In genomic region chr12:23236056-23236455, GRCh38 we compare ENCODE assay signal across 16 cellular contexts.
DNase-seq lines count a peak whose midpoint lies in the region; ATAC-seq and TF ChIP-seq lines count a peak whose summit lies in the region.
"Had no signal": no experiment of that assay in that cellular context is flagged by ENCODE, and none has a peak within 500 bp of the region (broad histone marks: within the 10 kb centered on the region; RNA-seq: fewer than 3 reads in every experiment).

No MANE protein-coding gene starts in this region.

- H4K20me1 ChIP-seq in GM23338 (replicated peaks; ENCODE audit: insufficient read depth) (no peaks in the 10 kb centered on the region), hepatocyte (ENCODE audit: insufficient read depth, poor library complexity, severe bottlenecking) (no peaks in the 10 kb centered on the region)

- H3K4me2 ChIP-seq in GM23338 (peak overlapping the region; percentile 4; the same call in 1 of the 2 replicates), hepatocyte (peak overlapping the region; percentile 26)

- H3K4me1 ChIP-seq in GM23338 (ENCODE audit: insufficient read depth) (peaks cover 4% of the 10 kb centered on the region; the same call in 1 of the 2 replicates), hepatocyte (ENCODE audit: insufficient read depth) (peaks cover 6% of the 10 kb centered on the region)

- peaks cover 2% of the 10 kb centered on the region for H3K27me3 Mint-ChIP-seq in GM23338 (ENCODE audit: insufficient read depth, low read depth, poor library complexity)
- H3K27me3 Mint-ChIP-seq: CD4-positive, alpha-beta memory T cell had no signal

- H3K27ac Mint-ChIP-seq in GM23338: no peak overlapping the region
- H3K27ac Mint-ChIP-seq: CD4-positive, alpha-beta memory T cell had no signal

- TF ChIP-seq CTCF in GM23338 (conservative IDR thresholded peaks at IDR 0.05; ENCODE audit: low read depth in 2 of 2) (no peak), hepatocyte (IDR thresholded peaks at IDR 0.05; ENCODE audit: poor library complexity) (no peak)

- H3K4me3 ChIP-seq in GM23338 (no peak overlapping the region), hepatocyte (no peak overlapping the region)

- peaks cover 6% of the 10 kb centered on the region for H3K4me1 Mint-ChIP-seq in GM23338
- H3K4me1 Mint-ChIP-seq: CD4-positive, alpha-beta memory T cell had no signal

- 0 out of 2 replicates have a peak, but pooled peaks cover 4% of the 10 kb centered on the region for H3K9me2 ChIP-seq in GM23338 (ENCODE audit: insufficient read depth)
- H3K9me2 ChIP-seq in hepatocyte (replicated peaks; ENCODE audit: insufficient read depth): no peaks in the 10 kb centered on the region

- H3K36me3 ChIP-seq in GM23338 (ENCODE audit: insufficient read depth) (no peaks in the 10 kb centered on the region), hepatocyte (replicated peaks; ENCODE audit: insufficient read depth, low read depth) (no peaks in the 10 kb centered on the region)

- no peaks in the 10 kb centered on the region for H3K9me3 ChIP-seq in hepatocyte (ENCODE audit: low read depth)

- H3K79me2 ChIP-seq in GM23338 (replicated peaks; ENCODE audit: insufficient read depth) (no peaks in the 10 kb centered on the region), hepatocyte (no peaks in the 10 kb centered on the region)

- no peak overlapping the region for H3K4me3 Mint-ChIP-seq in GM23338
- H3K4me3 Mint-ChIP-seq: CD4-positive, alpha-beta memory T cell had no signal

- H3K27ac ChIP-seq in GM23338 (ENCODE audit: low read depth) (no peak overlapping the region), hepatocyte (no peak overlapping the region)

- DNase-seq in GM23338 (ENCODE audit: low spot score): no peak
- DNase-seq in HuH-7 (ENCODE audit: low spot score): peak; percentile 13
- DNase-seq in hepatocyte (ENCODE audit: low spot score): peak; percentile 27
- no peak for DNase-seq in NCI-H2107 (lab: John Stamatoyannopoulos, UW)
- no peak for DNase-seq in NAMALWA (ENCODE audit: low spot score)
- DNase-seq in stimulated activated CD4-positive, alpha-beta T cell treated with anti-CD3 and anti-CD28 coated beads, Interleukin-4, amount 100 ng/mL, for 4 hours: no peak
- DNase-seq: C1 segment of cervical spinal cord; Calu3; CD4-positive, alpha-beta memory T cell; COR-L47; DMS53; DMS79 treated with DMSO at 0.1 percent for 48 hours; GF-D8; GOT3; H7 had no signal

- H3K9me3 Mint-ChIP-seq in GM23338: no peaks in the 10 kb centered on the region

- no peak overlapping the region for H2AFZ ChIP-seq in GM23338
- H2AFZ ChIP-seq in hepatocyte: no peak overlapping the region

- 68% methylated on average over 6 of the region's 6 CpGs for WGBS in hepatocyte (ENCODE audit: low lambda C conversion rate, missing lambda C conversion rate)

- H3F3A ChIP-seq in GM23338 (replicated peaks; ENCODE audit: low read depth): no peaks in the 10 kb centered on the region

- H3K36me3 Mint-ChIP-seq in GM23338 (ENCODE audit: low read depth): no peaks in the 10 kb centered on the region
- H3K36me3 Mint-ChIP-seq: CD4-positive, alpha-beta memory T cell had no signal

- ATAC-seq in GM23338: no peak
- ATAC-seq: HCT116 had no signal

- no peaks in the 10 kb centered on the region for H3K27me3 ChIP-seq in GM23338 (ENCODE audit: insufficient read depth)
- H3K27me3 ChIP-seq in hepatocyte: no peaks in the 10 kb centered on the region

TF ChIP-seq in GM23338, 12 proteins besides CTCF, POLR2A, EP300 and RAD21 (continues in another document):
- TF ChIP-seq NANOG (IDR thresholded peaks at IDR 0.05; ENCODE audit: borderline replicate concordance): no peak
- no peak for TF ChIP-seq ETS1 (IDR thresholded peaks at IDR 0.05)
- no peak for TF ChIP-seq STAT1 (IDR thresholded peaks at IDR 0.05; ENCODE audit: unreplicated experiment)
- TF ChIP-seq ZNF331 (CRISPR knock-in tag; IDR thresholded peaks at IDR 0.05; ENCODE audit: low read depth): no peak
- TF ChIP-seq CREB1 (CRISPR knock-in tag; IDR thresholded peaks at IDR 0.05; ENCODE audit: low read depth): no peak
- TF ChIP-seq ZNF462 (CRISPR knock-in tag; IDR thresholded peaks at IDR 0.05): no peak
- TF ChIP-seq EZH2 (IDR thresholded peaks at IDR 0.05; ENCODE audit: low read depth, unreplicated experiment): no peak
- TF ChIP-seq POLR2AphosphoS5 (IDR thresholded peaks at IDR 0.05; ENCODE audit: low read depth): no peak

Comparison
In these comparisons a context has a peak if more than half of its experiments do, and no peak if none do; other contexts are left out.
1. DNase-seq: peak in HuH-7 (single experiment) and hepatocyte (single experiment); none in GM23338 (single experiment), NCI-H2107 (single experiment), NAMALWA (single experiment) and stimulated activated CD4-positive, alpha-beta T cell treated with anti-CD3 and anti-CD28 coated beads, Interleukin-4, amount 100 ng/mL, for 4 hours (0 of 2).